Comparison of ENCODE assay signal across 11 cellular contexts in the genomic region with DNA sequence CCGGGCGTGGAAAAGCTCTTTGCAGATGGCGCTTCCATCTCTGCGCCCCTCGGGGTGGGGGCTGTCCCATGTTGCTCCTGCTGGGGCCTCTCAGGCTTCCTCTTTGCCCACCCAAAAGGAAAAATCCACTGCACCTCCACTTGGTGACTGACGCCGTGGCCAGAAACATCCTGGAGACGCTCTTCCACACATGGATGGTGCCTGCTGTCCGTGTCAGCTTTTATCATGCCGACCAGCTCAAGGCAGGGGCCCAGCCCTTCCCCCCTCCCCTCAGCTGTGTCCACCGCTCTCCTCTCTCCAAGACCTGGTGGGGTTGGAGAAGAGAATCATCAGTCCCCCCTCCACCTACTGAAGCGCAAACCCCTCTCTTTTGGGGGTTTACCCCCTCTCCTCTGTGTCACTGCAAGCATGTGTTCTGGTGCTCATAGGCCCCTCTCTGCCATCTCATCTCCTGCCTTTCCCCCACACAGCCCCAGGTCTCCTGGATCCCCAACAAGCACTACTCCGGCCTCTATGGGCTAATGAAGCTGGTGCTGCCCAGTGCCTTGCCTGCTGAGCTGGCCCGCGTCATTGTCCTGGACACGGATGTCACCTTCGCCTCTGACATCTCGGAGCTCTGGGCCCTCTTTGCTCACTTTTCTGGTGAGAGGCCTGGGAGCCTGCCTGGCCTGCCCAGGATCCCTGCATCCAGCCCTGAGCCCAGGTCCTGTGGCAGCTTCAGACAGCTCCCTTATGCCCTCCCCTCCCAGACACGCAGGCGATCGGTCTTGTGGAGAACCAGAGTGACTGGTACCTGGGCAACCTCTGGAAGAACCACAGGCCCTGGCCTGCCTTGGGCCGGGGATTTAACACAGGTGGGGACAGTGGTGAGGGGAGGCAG. TPM values are rescaled to one million over a fixed set of nuclear protein-coding genes. Genes with fewer than 3 reads are reported as not detected.
DNase-seq lines count a peak whose midpoint lies in the region; ATAC-seq and TF ChIP-seq lines count a peak whose summit lies in the region.
"Had no signal": no experiment of that assay in that cellular context is flagged by ENCODE, and none has a peak within 500 bp of the region (broad histone marks: within the 10 kb centered on the region; RNA-seq: fewer than 3 reads in every experiment).

No MANE protein-coding gene starts in this region.

- peaks cover 24% of the 10 kb centered on the region for H3K4me1 Mint-ChIP-seq in activated naive CD4-positive, alpha-beta T cell treated with anti-CD3 and anti-CD28 coated beads, Interleukin-2, amount 50 U/mL, for 24 hours
- peaks cover 16% of the 10 kb centered on the region for H3K4me1 Mint-ChIP-seq in mesothelial cell of epicardium

- H3K27me3 ChIP-seq in left ventricle myocardium inferior (ENCODE audit: low read depth): peaks cover 50% of the 10 kb centered on the region

- no peaks in the 10 kb centered on the region for H3K9me3 Mint-ChIP-seq in activated naive CD4-positive, alpha-beta T cell treated with anti-CD3 and anti-CD28 coated beads, Interleukin-2, amount 50 U/mL, for 24 hours
- no peaks in the 10 kb centered on the region for H3K9me3 Mint-ChIP-seq in mesothelial cell of epicardium

- H3K4me3 Mint-ChIP-seq in activated naive CD4-positive, alpha-beta T cell treated with anti-CD3 and anti-CD28 coated beads, Interleukin-2, amount 50 U/mL, for 24 hours: peak overlapping the region; percentile 74
- peak overlapping the region; percentile 44 for H3K4me3 Mint-ChIP-seq in mesothelial cell of epicardium

- intact Hi-C loops in left ventricle myocardium inferior (cut with micrococcal nuclease) (no loop called here), left cardiac atrium (cut with DNase I) (no loop called here)

- peak; percentile 10 for DNase-seq in left ventricle myocardium inferior
- no peak for DNase-seq in left cardiac atrium
- peak in 1 of 2 experiments; percentile 17 for DNase-seq in mesothelial cell of epicardium (ENCODE audit: low spot score in 2 of 2, unreplicated experiment in 2 of 2)
- no peak for DNase-seq in NCI-H128 (lab: John Stamatoyannopoulos, UW; ENCODE audit: unreplicated experiment)
- DNase-seq in cortex of kidney (lab: John Stamatoyannopoulos, UW): no peak
- no peak for DNase-seq in NCI-H1694 (lab: John Stamatoyannopoulos, UW)

- H3K4me1 ChIP-seq in left ventricle myocardium inferior: peaks cover 24% of the 10 kb centered on the region

- no peak overlapping the region for H3K27ac ChIP-seq in left ventricle myocardium inferior (replicated peaks)

- TF ChIP-seq CTCF in left ventricle myocardium inferior (IDR thresholded peaks at IDR 0.05; ENCODE audit: borderline replicate concordance): no peak
- no peak for TF ChIP-seq CTCF in mesothelial cell of epicardium (IDR thresholded peaks at IDR 0.05; ENCODE audit: unreplicated experiment)

- ATAC-seq in left cardiac atrium (no peak), GM19395 (IDR thresholded peaks at IDR 0.05; ENCODE audit: unreplicated experiment) (no peak)
- ATAC-seq: activated CD4-positive, CD25-positive, alpha-beta regulatory T cell treated with anti-CD3 and anti-CD28 coated beads, Interleukin-2, amount 50 U/mL, for 24 hours had no signal

- peaks cover 11% of the 10 kb centered on the region for H3K27me3 Mint-ChIP-seq in activated naive CD4-positive, alpha-beta T cell treated with anti-CD3 and anti-CD28 coated beads, Interleukin-2, amount 50 U/mL, for 24 hours
- H3K27me3 Mint-ChIP-seq in mesothelial cell of epicardium (ENCODE audit: low read depth): peaks cover 46% of the 10 kb centered on the region

- H3K36me3 ChIP-seq in left ventricle myocardium inferior: no peaks in the 10 kb centered on the region
- H3K36me3 ChIP-seq: Peyer's patch had no signal

- H3K4me3 ChIP-seq in left ventricle myocardium inferior: no peak overlapping the region

- no peaks in the 10 kb centered on the region for H3K9me3 ChIP-seq in left ventricle myocardium inferior (replicated peaks)
- H3K9me3 ChIP-seq: Peyer's patch had no signal

- H3K36me3 Mint-ChIP-seq in activated naive CD4-positive, alpha-beta T cell treated with anti-CD3 and anti-CD28 coated beads, Interleukin-2, amount 50 U/mL, for 24 hours: no peaks in the 10 kb centered on the region
- H3K36me3 Mint-ChIP-seq in mesothelial cell of epicardium: no peaks in the 10 kb centered on the region

- H3K27ac Mint-ChIP-seq in activated naive CD4-positive, alpha-beta T cell treated with anti-CD3 and anti-CD28 coated beads, Interleukin-2, amount 50 U/mL, for 24 hours: peak overlapping the region; percentile 95
- H3K27ac Mint-ChIP-seq in mesothelial cell of epicardium: no peak overlapping the region

RNA-seq across cellular contexts. Expression of gene LARGE2, which starts 1.8 kb away (rescaled TPM):
- total RNA-seq in left ventricle myocardium inferior: not detected
- total RNA-seq in left cardiac atrium: under 1 TPM; 0.32 to 0.50 TPM
- total RNA-seq in mesothelial cell of epicardium: 5.0 to 6.0 TPM (median 5.2 TPM) in 3 replicates
- total RNA-seq: endothelial cell of umbilical vein had no signal

RNA-seq across cellular contexts. Expression of gene PEX16, which starts 6.6 kb away (rescaled TPM):
- total RNA-seq in left ventricle myocardium inferior: 10.9 TPM
- 10 to 100 TPM; 13.6 to 18.4 TPM for total RNA-seq in left cardiac atrium
- 19.8 to 23.1 TPM (median 20.7 TPM) in 3 replicates for total RNA-seq in mesothelial cell of epicardium

RNA-seq across cellular contexts. Expression of gene FREY1, which starts 17.2 kb away (rescaled TPM):
- total RNA-seq in left ventricle myocardium inferior (not detected), left cardiac atrium (under 1 TPM; 0.47 to 0.50 TPM), mesothelial cell of epicardium (2.3 to 3.9 TPM (median 3.4 TPM) in 3 replicates)

RNA-seq across cellular contexts. Expression of gene MAPK8IP1, which starts 38.8 kb away (rescaled TPM):
- total RNA-seq in left ventricle myocardium inferior: 4.6 TPM
- total RNA-seq in left cardiac atrium: 1 to 10 TPM; 5.0 to 6.9 TPM
- 11.5 to 13.8 TPM (median 12.7 TPM) in 3 replicates for total RNA-seq in mesothelial cell of epicardium
